In genomic region chr14:99286761-99287160, GRCh38 we compare ENCODE assay signal across 13 cellular contexts. TPM values are rescaled to one million over a fixed set of nuclear protein-coding genes. Genes with fewer than 3 reads are reported as not detected.
DNase-seq lines count a peak whose midpoint lies in the region; ATAC-seq and TF ChIP-seq lines count a peak whose summit lies in the region.
"Had no signal": no experiment of that assay in that cellular context is flagged by ENCODE, and none has a peak within 500 bp of the region (broad histone marks: within the 10 kb centered on the region; RNA-seq: fewer than 3 reads in every experiment).

No MANE protein-coding gene starts in this region.

- H3K4me1 ChIP-seq in CD4-positive, CD25-positive, alpha-beta regulatory T cell (ENCODE audit: control insufficient read depth, insufficient read depth, low read length, poor library complexity, severe bottlenecking), result peaks cover 8% of the 10 kb centered on the region
- H3K4me1 ChIP-seq in lower lobe of right lung, result no peaks in the 10 kb centered on the region
- H3K4me1 ChIP-seq: adrenal gland had no signal

- TF ChIP-seq CTCF in lower lobe of right lung (IDR thresholded peaks at IDR 0.05) (no peak), glutamatergic neuron (IDR thresholded peaks at IDR 0.05; ENCODE audit: partially characterized antibody, unreplicated experiment) (no peak)

- peaks cover 3% of the 10 kb centered on the region for H3K36me3 Mint-ChIP-seq in CD4-positive, CD25-positive, alpha-beta regulatory T cell
- peaks cover 2% of the 10 kb centered on the region for H3K36me3 Mint-ChIP-seq in glutamatergic neuron (ENCODE audit: unreplicated experiment)

- peak overlapping the region in 3 of 4 donors; percentile 54 to 72 (median 59) for H3K4me3 Mint-ChIP-seq in CD4-positive, CD25-positive, alpha-beta regulatory T cell
- H3K4me3 Mint-ChIP-seq in glutamatergic neuron (ENCODE audit: unreplicated experiment), result no peak overlapping the region
- H3K4me3 Mint-ChIP-seq: endodermal cell had no signal

- peak overlapping the region in 2 of 3 donors; percentile 54 to 55 for H3K27ac Mint-ChIP-seq in CD4-positive, CD25-positive, alpha-beta regulatory T cell
- H3K27ac Mint-ChIP-seq in glutamatergic neuron (ENCODE audit: unreplicated experiment), result no peak overlapping the region
- H3K27ac Mint-ChIP-seq: endodermal cell had no signal

- ATAC-seq in CD4-positive, CD25-positive, alpha-beta regulatory T cell (ENCODE audit: low read depth in 2 of 2), result no peak
- ATAC-seq in GM18867 (IDR thresholded peaks at IDR 0.05; ENCODE audit: unreplicated experiment), result peak; percentile 77
- peak; percentile 47 for ATAC-seq in HG02623 (IDR thresholded peaks at IDR 0.05; ENCODE audit: unreplicated experiment)
- ATAC-seq in HG03575 (IDR thresholded peaks at IDR 0.05; ENCODE audit: extremely low read depth, insufficient number of reproducible peaks, low FRiP score, unreplicated experiment), result peak; percentile 64
- ATAC-seq in lower lobe of right lung, result no peak

- H3K9me3 Mint-ChIP-seq in CD4-positive, CD25-positive, alpha-beta regulatory T cell, result no peaks in the 10 kb centered on the region
- no peaks in the 10 kb centered on the region for H3K9me3 Mint-ChIP-seq in glutamatergic neuron (ENCODE audit: unreplicated experiment)
- H3K9me3 Mint-ChIP-seq: endodermal cell had no signal

- peak in 1 of 3 donors; percentile 40 for DNase-seq in CD4-positive, CD25-positive, alpha-beta regulatory T cell
- no peak for DNase-seq in lower lobe of right lung
- no peak for DNase-seq in SHP77 treated with DMSO at 0.1 percent for 48 hours (lab: John Stamatoyannopoulos, UW)
- DNase-seq in T-helper 9 cell, result no peak
- DNase-seq in glutamatergic neuron, result no peak
- DNase-seq: adrenal gland, endodermal cell, NCI-H1694 treated with DMSO at 0.1 percent for 48 hours had no signal

- H3K27ac ChIP-seq in CD4-positive, CD25-positive, alpha-beta regulatory T cell (ENCODE audit: insufficient read depth, low read length, poor library complexity, severe bottlenecking), result no peak overlapping the region
- H3K27ac ChIP-seq in lower lobe of right lung, result no peak overlapping the region
- H3K27ac ChIP-seq: adrenal gland, BLaER1, VCaP had no signal

- H3K4me1 Mint-ChIP-seq in CD4-positive, CD25-positive, alpha-beta regulatory T cell, result peaks cover 0 to 16% (median 11%) of the 10 kb centered on the region in 4 donors
- H3K4me1 Mint-ChIP-seq in glutamatergic neuron (ENCODE audit: low read depth, unreplicated experiment), result no peaks in the 10 kb centered on the region

- intact Hi-C loops in lower lobe of right lung (cut with DNase I), result no loop called here

- H3K27me3 Mint-ChIP-seq in CD4-positive, CD25-positive, alpha-beta regulatory T cell, result peaks cover 14% of the 10 kb centered on the region
- peaks cover 6% of the 10 kb centered on the region for H3K27me3 Mint-ChIP-seq in glutamatergic neuron (ENCODE audit: unreplicated experiment)

- no peaks in the 10 kb centered on the region for H3K36me3 ChIP-seq in CD4-positive, CD25-positive, alpha-beta regulatory T cell (ENCODE audit: control insufficient read depth, insufficient read depth, low read length)
- no peaks in the 10 kb centered on the region for H3K36me3 ChIP-seq in lower lobe of right lung
- H3K36me3 ChIP-seq: adrenal gland, BLaER1 had no signal

- H3K27me3 ChIP-seq in CD4-positive, CD25-positive, alpha-beta regulatory T cell (ENCODE audit: control insufficient read depth, insufficient read depth, low read length), result no peaks in the 10 kb centered on the region
- H3K27me3 ChIP-seq in lower lobe of right lung (ENCODE audit: low read depth), result peaks cover 8% of the 10 kb centered on the region
- H3K27me3 ChIP-seq: adrenal gland, BLaER1 had no signal

- peak overlapping the region; percentile 51 for H3K4me3 ChIP-seq in CD4-positive, CD25-positive, alpha-beta regulatory T cell (ENCODE audit: low read depth, low read length)
- no peak overlapping the region for H3K4me3 ChIP-seq in lower lobe of right lung
- H3K4me3 ChIP-seq: adrenal gland, BLaER1 had no signal

- H3K9me3 ChIP-seq in CD4-positive, CD25-positive, alpha-beta regulatory T cell (ENCODE audit: control insufficient read depth in 2 of 2, low read length in 2 of 2), result no peaks in the 10 kb centered on the region
- H3K9me3 ChIP-seq in lower lobe of right lung, result no peaks in the 10 kb centered on the region
- H3K9me3 ChIP-seq: adrenal gland, BLaER1 had no signal

RNA-seq across cellular contexts. Expression of gene BCL11B, which starts 14.8 kb away (rescaled TPM):
- 210 TPM for total RNA-seq in CD4-positive, CD25-positive, alpha-beta regulatory T cell
- polyA plus RNA-seq in CD4-positive, CD25-positive, alpha-beta regulatory T cell, result 1 to 10 TPM; 5.3 to 5.7 (median 5.4) TPM
- 2.3 TPM for total RNA-seq in lower lobe of right lung
- 2.6 TPM for total RNA-seq in glutamatergic neuron (ENCODE audit: unreplicated experiment)

Comparison
In these comparisons a context has a peak if more than half of its experiments do, and no peak if none do; other contexts are left out.
1. ATAC-seq: peak in GM18867 (single experiment), HG02623 (single experiment) and HG03575 (single experiment); none in CD4-positive, CD25-positive, alpha-beta regulatory T cell (0 of 2) and lower lobe of right lung (0 of 2).
2. RNA of gene BCL11B, which starts 14.8 kb away (total RNA-seq): 210 TPM in CD4-positive, CD25-positive, alpha-beta regulatory T cell (single experiment); 2.6 TPM in glutamatergic neuron (single experiment) and 2.3 TPM in lower lobe of right lung (single experiment); every median in the first group is over 10 times any median in the second.